In genomic region chr15:78177447-78177873, GRCh38 we compare ENCODE assay signal across 8 cellular contexts. TPM values are rescaled to one million over a fixed set of nuclear protein-coding genes. Genes with fewer than 3 reads are reported as not detected.
A peak's percentile ranks its signal among the peaks of the same experiment; 100 is the strongest.
DNase-seq lines count a peak whose midpoint lies in the region; ATAC-seq and TF ChIP-seq lines count a peak whose summit lies in the region.

No MANE protein-coding gene starts in this region.

- H3K4me3 Mint-ChIP-seq in activated CD8-positive, alpha-beta T cell treated with anti-CD3 and anti-CD28 coated beads, Interleukin-2, amount 10 ng/mL, durations not matched to agents 7 days and 5 days, result no peak overlapping the region

- H3K27ac ChIP-seq in psoas muscle (no peak overlapping the region), uterus (no peak overlapping the region)

- intact Hi-C loops in psoas muscle (cut with DNase I) (loop anchor here (1.0 to 5.0 kb wide), 2 partner anchors 64 to 65 kb away; no protein-coding TSS in a partner anchor), uterus (cut with DNase I; ENCODE audit: low total_unique reads) (no loop called here)

- no peaks in the 10 kb centered on the region for H3K4me1 ChIP-seq in psoas muscle
- H3K4me1 ChIP-seq in uterus, result no peaks in the 10 kb centered on the region

- no peaks in the 10 kb centered on the region for H3K9me3 ChIP-seq in psoas muscle
- no peaks in the 10 kb centered on the region for H3K9me3 ChIP-seq in uterus

- no peak overlapping the region for H3K4me3 ChIP-seq in psoas muscle
- no peak overlapping the region for H3K4me3 ChIP-seq in uterus

- no peaks in the 10 kb centered on the region for H3K27me3 ChIP-seq in psoas muscle (ENCODE audit: insufficient read depth in 3 of 3, low read length in 2 of 3)
- no peaks in the 10 kb centered on the region for H3K27me3 ChIP-seq in uterus

- no peak for ATAC-seq in activated CD8-positive, alpha-beta T cell treated with anti-CD3 and anti-CD28 coated beads, Interleukin-2, amount 10 ng/mL, durations not matched to agents 7 days and 5 days
- ATAC-seq in psoas muscle, result peak; percentile 55 to 83 (median 64)
- ATAC-seq in HG02973 (IDR thresholded peaks at IDR 0.05; ENCODE audit: unreplicated experiment), result no peak

- H3K36me3 ChIP-seq in psoas muscle (ENCODE audit: insufficient read depth in 1 of 2, low read depth in 1 of 2) (peaks cover 0 to 10% of the 10 kb centered on the region in 2 donors), uterus (no peaks in the 10 kb centered on the region)

- H3K36me3 Mint-ChIP-seq in activated CD8-positive, alpha-beta T cell treated with anti-CD3 and anti-CD28 coated beads, Interleukin-2, amount 10 ng/mL, durations not matched to agents 7 days and 5 days (ENCODE audit: low read depth), result peaks cover 12% of the 10 kb centered on the region

- WGBS in psoas muscle, 3 donors, result 14 to 24% (median 16%) methylated on average over 12 of the region's 12 CpGs

- no peak for TF ChIP-seq POLR2A in uterus (IDR thresholded peaks at IDR 0.05)

- H3K27ac Mint-ChIP-seq in activated CD8-positive, alpha-beta T cell treated with anti-CD3 and anti-CD28 coated beads, Interleukin-2, amount 10 ng/mL, durations not matched to agents 7 days and 5 days, result no peak overlapping the region

- DNase-seq in EL (peak; percentile 30), glomerular visceral epithelial cell (ENCODE audit: extremely low spot score) (peak; percentile 29), psoas muscle (peak in 1 of 2 donors; percentile 68), NCI-H774 (lab: John Stamatoyannopoulos, UW) (no peak), uterus (no peak)
- peak; percentile 56 for DNase-seq in activated CD8-positive, alpha-beta T cell treated with anti-CD3 and anti-CD28 coated beads, Interleukin-2, amount 10 ng/mL, durations not matched to agents 7 days and 5 days

- H3K27me3 Mint-ChIP-seq in activated CD8-positive, alpha-beta T cell treated with anti-CD3 and anti-CD28 coated beads, Interleukin-2, amount 10 ng/mL, durations not matched to agents 7 days and 5 days (ENCODE audit: low read depth), result peaks cover 3% of the 10 kb centered on the region

- TF ChIP-seq CTCF in LNCAP (IDR thresholded peaks at IDR 0.05) (peak; percentile 92), psoas muscle (IDR thresholded peaks at IDR 0.05) (peak; percentile 64), uterus (IDR thresholded peaks at IDR 0.05) (no peak)

- H3K9me3 Mint-ChIP-seq in activated CD8-positive, alpha-beta T cell treated with anti-CD3 and anti-CD28 coated beads, Interleukin-2, amount 10 ng/mL, durations not matched to agents 7 days and 5 days (ENCODE audit: insufficient read depth), result no peaks in the 10 kb centered on the region

- peaks cover 27% of the 10 kb centered on the region for H3K4me1 Mint-ChIP-seq in activated CD8-positive, alpha-beta T cell treated with anti-CD3 and anti-CD28 coated beads, Interleukin-2, amount 10 ng/mL, durations not matched to agents 7 days and 5 days (ENCODE audit: low read depth)

- CTCF ChIA-PET in activated CD8-positive, alpha-beta T cell treated with anti-CD3 and anti-CD28 coated beads, Interleukin-2, amount 10 ng/mL, durations not matched to agents 7 days and 5 days (lab: Charles Lee), result interaction anchor here (0.7 to 4.5 kb wide), 18 partner anchors 9 to 218 kb away, joined by 3 to 32 read pairs (median 4); no protein-coding TSS in a partner anchor

- POLR2A ChIA-PET in activated CD8-positive, alpha-beta T cell treated with anti-CD3 and anti-CD28 coated beads, Interleukin-2, amount 10 ng/mL, durations not matched to agents 7 days and 5 days (lab: Charles Lee), result interaction anchor here (0.9 kb wide), 1 partner anchor 29 kb away, joined by 3 read pairs; the partner anchor contains the start of gene IDH3A

RNA-seq across cellular contexts. Expression of gene IDH3A, which starts 28.3 kb away (rescaled TPM):
- total RNA-seq in activated CD8-positive, alpha-beta T cell treated with anti-CD3 and anti-CD28 coated beads, Interleukin-2, amount 10 ng/mL, durations not matched to agents 7 days and 5 days, result 10 to 100 TPM; 80.7 to 84.2 TPM
- 100 to 1,000 TPM; 203 to 309 (median 251) TPM for total RNA-seq in psoas muscle
- 100 to 1,000 TPM; 154 to 228 (median 179) TPM for polyA plus RNA-seq in psoas muscle
- 100 to 1,000 TPM in 1 of 4 donors, 10 to 100 TPM in 3; 60.1 to 118 (median 86.4) TPM for total RNA-seq in uterus

RNA-seq across cellular contexts. Expression of gene CIB2, which starts 46.2 kb away (rescaled TPM):
- 1 to 10 TPM; 1.4 to 2.2 TPM for total RNA-seq in activated CD8-positive, alpha-beta T cell treated with anti-CD3 and anti-CD28 coated beads, Interleukin-2, amount 10 ng/mL, durations not matched to agents 7 days and 5 days
- 10 to 100 TPM in 1 of 4 donors, 1 to 10 TPM in 3; 2.4 to 18.0 (median 6.6) TPM for total RNA-seq in psoas muscle
- 1 to 10 TPM; 3.7 to 9.7 (median 4.7) TPM for polyA plus RNA-seq in psoas muscle
- total RNA-seq in uterus, result 10 to 100 TPM in 2 of 4 donors, 1 to 10 TPM in 2; 4.4 to 11.3 (median 7.8) TPM

RNA-seq across cellular contexts. Expression of gene ACSBG1, which starts 56.9 kb away (rescaled TPM):
- total RNA-seq in activated CD8-positive, alpha-beta T cell treated with anti-CD3 and anti-CD28 coated beads, Interleukin-2, amount 10 ng/mL, durations not matched to agents 7 days and 5 days, result under 1 TPM; 0.66 to 0.81 TPM
- under 1 TPM in 1 of 4 donors, not detected in 3; 0.12 TPM for total RNA-seq in psoas muscle
- polyA plus RNA-seq in psoas muscle, result under 1 TPM; 0.43 to 0.64 (median 0.59) TPM
- 1 to 10 TPM in 1 of 4 donors, not detected in 3; 3.5 TPM for total RNA-seq in uterus

Comparison
In these comparisons a context has a peak if more than half of its experiments do, and no peak if none do; other contexts are left out.
1. DNase-seq: peak in EL (single experiment), activated CD8-positive, alpha-beta T cell treated with anti-CD3 and anti-CD28 coated beads, Interleukin-2, amount 10 ng/mL, durations not matched to agents 7 days and 5 days (single experiment) and glomerular visceral epithelial cell (single experiment); none in NCI-H774 (single experiment) and uterus (0 of 2).
2. CTCF ChIP-seq: peak in LNCAP (single experiment) and psoas muscle (single experiment); none in uterus (0 of 4).
3. ATAC-seq: peak in psoas muscle (4 of 4); none in activated CD8-positive, alpha-beta T cell treated with anti-CD3 and anti-CD28 coated beads, Interleukin-2, amount 10 ng/mL, durations not matched to agents 7 days and 5 days (single experiment) and HG02973 (single experiment).